Comparison of ENCODE assay signal across 8 cellular contexts in the genomic region with DNA sequence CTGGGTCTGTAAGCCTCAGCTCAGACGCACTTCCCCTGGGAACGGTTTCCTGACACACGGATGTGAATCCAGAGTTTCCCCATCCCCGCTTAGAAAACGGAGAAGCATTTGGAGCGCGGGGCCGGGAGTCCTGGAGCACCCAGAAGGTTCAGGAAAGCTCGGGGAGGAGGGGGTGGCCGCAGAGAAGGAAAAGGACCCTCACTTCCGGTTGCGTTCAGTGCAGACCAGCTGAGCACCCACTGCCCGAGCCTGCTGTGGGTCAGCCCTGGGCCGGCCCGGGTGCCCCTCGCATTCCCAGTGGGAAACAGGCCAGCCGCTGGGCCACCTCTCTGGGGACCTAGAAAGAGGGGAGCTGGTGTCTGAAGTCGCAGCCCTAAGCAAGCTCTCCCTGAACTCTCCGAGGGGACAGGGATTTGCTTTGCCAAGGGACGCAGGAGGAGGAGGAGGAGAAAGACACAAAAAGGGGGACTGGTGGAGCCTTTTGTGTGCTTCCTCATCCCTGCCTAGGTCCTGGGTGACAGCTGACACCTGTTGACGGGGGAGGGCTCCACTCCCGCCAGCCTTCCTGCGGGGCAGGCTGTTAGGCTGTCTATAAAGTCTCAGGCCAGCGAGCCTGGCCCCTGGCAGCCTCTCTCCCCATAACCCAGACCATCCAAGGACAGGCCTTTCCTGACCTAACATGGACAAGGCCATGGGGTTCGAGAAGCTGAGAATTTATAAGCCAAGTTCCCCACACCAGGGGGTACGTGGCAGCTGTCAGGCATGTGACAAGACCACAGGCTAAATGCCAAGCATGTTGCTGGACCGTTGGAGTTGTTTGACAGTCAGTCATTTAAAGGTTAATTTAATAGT. TPM values are rescaled to one million over a fixed set of nuclear protein-coding genes. Genes with fewer than 3 reads are reported as not detected.
DNase-seq lines count a peak whose midpoint lies in the region; ATAC-seq, FAIRE-seq and TF ChIP-seq lines count a peak whose summit lies in the region.

No MANE protein-coding gene starts in this region.

- peaks cover 8% of the 10 kb centered on the region for H3K4me1 ChIP-seq in HUES64 (ENCODE audit: insufficient read depth, low read length)
- H3K4me1 ChIP-seq in subcutaneous abdominal adipose tissue (ENCODE audit: control insufficient read depth in 5 of 5, insufficient read depth in 5 of 5, low read length in 5 of 5), result peaks cover 4 to 51% (median 39%) of the 10 kb centered on the region in 5 donors

- peaks cover 45% of the 10 kb centered on the region for H3K27me3 Mint-ChIP-seq in central memory CD8-positive, alpha-beta T cell

- WGBS in HUES64, result 33% methylated on average over 26 of the region's 27 CpGs

- peak overlapping the region; percentile 62 for H3K9ac ChIP-seq in HUES64 (ENCODE audit: low read depth, low read length)
- peak overlapping the region in 4 of 5 donors; percentile 68 to 82 (median 76) for H3K9ac ChIP-seq in subcutaneous abdominal adipose tissue (ENCODE audit: low read length in 5 of 5)

- no peak for FAIRE-seq in D721Med (lab: Jason Lieb, UNC)

- H3K27me3 ChIP-seq in HUES64 (ENCODE audit: insufficient read depth, low read length) (peaks cover 34% of the 10 kb centered on the region), kidney epithelial cell (ENCODE audit: control insufficient read depth, insufficient read depth, low read length) (no peaks in the 10 kb centered on the region), subcutaneous abdominal adipose tissue (ENCODE audit: control insufficient read depth in 5 of 5, insufficient read depth in 4 of 5, low read length in 5 of 5) (peaks cover 0 to 15% (median 5%) of the 10 kb centered on the region in 5 donors)

- no peaks in the 10 kb centered on the region for H3K9me3 Mint-ChIP-seq in central memory CD8-positive, alpha-beta T cell

- peaks cover 6% of the 10 kb centered on the region; the same call in 1 of the 2 replicates for H3K9me3 ChIP-seq in HUES64 (ENCODE audit: insufficient read depth, low read depth, low read length)
- no peaks in the 10 kb centered on the region for H3K9me3 ChIP-seq in subcutaneous abdominal adipose tissue (ENCODE audit: control insufficient read depth in 5 of 5, low read length in 5 of 5)

- DNase-seq in central memory CD8-positive, alpha-beta T cell (ENCODE audit: low spot score in 2 of 2), result no peak
- no peak for DNase-seq in kidney epithelial cell (ENCODE audit: low read depth)
- DNase-seq in GM19238 (ENCODE audit: insufficient read length, low spot score), result no peak
- DNase-seq in D721Med (ENCODE audit: insufficient read length, low spot score), result no peak

- H3K36me3 ChIP-seq in HUES64 (ENCODE audit: insufficient read depth, low read length) (peaks cover 9% of the 10 kb centered on the region; the same call in 1 of the 2 replicates), kidney epithelial cell (ENCODE audit: control insufficient read depth, insufficient read depth, low read length) (no peaks in the 10 kb centered on the region), subcutaneous abdominal adipose tissue (ENCODE audit: control insufficient read depth in 5 of 5, insufficient read depth in 5 of 5, low read length in 5 of 5) (peaks cover 0 to 3% (median 0%) of the 10 kb centered on the region in 5 donors)

- H3K4me3 Mint-ChIP-seq in central memory CD8-positive, alpha-beta T cell, result peak overlapping the region; percentile 80

- TF ChIP-seq CTCF in kidney epithelial cell (IDR thresholded peaks at IDR 0.05; ENCODE audit: insufficient read depth, low read length, poor library complexity, severe bottlenecking), result no peak
- no peak for TF ChIP-seq CTCF in D721Med (IDR thresholded peaks at IDR 0.05; ENCODE audit: insufficient read depth, missing control alignments)

- peaks cover 2% of the 10 kb centered on the region for H3K36me3 Mint-ChIP-seq in central memory CD8-positive, alpha-beta T cell (ENCODE audit: insufficient read depth)

- H3K27ac ChIP-seq in HUES64 (ENCODE audit: low read depth, low read length) (peak overlapping the region; percentile 44; the same call in 1 of the 2 replicates), subcutaneous abdominal adipose tissue (ENCODE audit: low read depth, low read length) (peak overlapping the region; percentile 62)

- ATAC-seq in central memory CD8-positive, alpha-beta T cell (replicated peaks; ENCODE audit: extremely low read depth, poor library complexity, severe bottlenecking), result no peak
- ATAC-seq in HG03095 (IDR thresholded peaks at IDR 0.05; ENCODE audit: unreplicated experiment), result no peak
- ATAC-seq in GM21576 (IDR thresholded peaks at IDR 0.05; ENCODE audit: unreplicated experiment), result no peak

- H3K27ac Mint-ChIP-seq in central memory CD8-positive, alpha-beta T cell (ENCODE audit: low read depth), result no peak overlapping the region

- H3K4me3 ChIP-seq in HUES64 (ENCODE audit: low read length) (peak overlapping the region; percentile 65), kidney epithelial cell (ENCODE audit: low read depth, low read length) (peak overlapping the region; percentile 43), subcutaneous abdominal adipose tissue (ENCODE audit: low read depth in 1 of 5, low read length in 5 of 5) (peak overlapping the region; percentile 60 to 74 (median 69))

- H3K4me1 Mint-ChIP-seq in central memory CD8-positive, alpha-beta T cell, result peaks cover 36% of the 10 kb centered on the region

RNA-seq across cellular contexts. Expression of gene EVC2, which starts 0.7 kb away (rescaled TPM):
- polyA plus RNA-seq in HUES64 (2013, experiment 1 of 2), result 2.3 TPM
- polyA plus RNA-seq in HUES64 (2013, experiment 2 of 2), result 2.8 TPM
- total RNA-seq in kidney epithelial cell, result 12.6 and 14.7 TPM in 2 replicates

RNA-seq across cellular contexts. Expression of gene EVC, which starts 1.9 kb away (rescaled TPM):
- 4.5 TPM for polyA plus RNA-seq in HUES64 (2013, experiment 1 of 2)
- polyA plus RNA-seq in HUES64 (2013, experiment 2 of 2), result 5.0 TPM
- total RNA-seq in kidney epithelial cell, result 41.4 and 52.7 TPM in 2 replicates
